In the genomic region with DNA sequence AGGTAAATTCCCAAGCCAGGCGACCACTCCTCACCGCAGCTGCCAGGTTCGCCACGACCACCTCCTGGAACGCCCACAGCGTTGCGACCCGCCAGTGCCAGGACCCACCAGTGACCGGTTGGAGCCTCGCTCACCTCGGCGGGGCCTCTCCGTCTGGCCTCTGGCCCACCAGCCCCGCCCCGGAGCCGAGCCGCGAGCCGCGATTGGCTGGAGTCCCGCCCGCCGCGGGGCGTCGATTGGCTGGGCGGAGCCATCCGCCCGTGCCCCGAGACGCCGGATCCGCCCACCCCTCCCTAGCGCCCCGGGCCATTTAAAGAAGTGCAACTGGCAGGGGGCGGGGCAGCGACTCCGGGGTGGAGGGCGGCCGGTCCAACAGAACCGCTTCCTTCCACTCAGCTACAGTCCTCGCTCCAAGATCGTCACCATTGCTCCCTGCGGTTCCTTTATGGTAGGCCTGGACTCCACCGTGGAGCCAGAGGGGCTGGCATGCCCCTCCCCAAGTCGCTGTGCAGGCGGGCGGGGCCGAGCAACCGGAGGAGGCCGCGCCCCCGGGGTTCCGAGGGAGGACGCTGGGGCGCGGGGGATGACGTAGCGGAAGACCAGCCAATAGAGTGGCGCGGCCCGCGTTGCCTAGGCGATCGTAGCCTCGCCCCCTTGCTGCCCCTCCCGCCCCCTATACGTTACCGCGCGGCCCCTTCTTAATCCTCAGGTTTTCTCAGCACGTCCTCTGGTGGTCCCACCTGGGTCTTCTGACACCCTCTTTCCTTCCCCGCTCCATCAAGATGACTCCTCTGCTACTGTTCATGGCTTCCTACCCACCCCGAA, we compare ENCODE assay signal across 1 cellular context.
TF ChIP-seq lines count a peak whose summit lies in the region.

A gene with protein sequence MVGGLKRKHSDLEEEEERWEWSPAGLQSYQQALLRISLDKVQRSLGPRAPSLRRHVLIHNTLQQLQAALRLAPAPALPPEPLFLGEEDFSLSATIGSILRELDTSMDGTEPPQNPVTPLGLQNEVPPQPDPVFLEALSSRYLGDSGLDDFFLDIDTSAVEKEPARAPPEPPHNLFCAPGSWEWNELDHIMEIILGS (minus strand): TSS at position 155 of the 825 bp plus-strand sequence. CDS start 2,255 bp downstream, outside the sequence.

TF ChIP-seq in GM12878, 131 proteins besides CTCF, POLR2A, EP300 and RAD21 (continued from another document):
- TF ChIP-seq GABPA (IDR thresholded peaks at IDR 0.05; ENCODE audit: low read depth) (no peak), ATF7 (IDR thresholded peaks at IDR 0.05; ENCODE audit: low read depth) (peak; percentile 67), FOS (IDR thresholded peaks at IDR 0.05; ENCODE audit: borderline replicate concordance, extremely low read depth, insufficient read length) (no peak), IKZF2 (IDR thresholded peaks at IDR 0.05) (peak; percentile 17 to 25; a peak in 1 of 4 replicates), TCF3 (IDR thresholded peaks at IDR 0.05; ENCODE audit: borderline replicate concordance, insufficient read depth, low read depth, low read length) (no peak), SREBF2 (IDR thresholded peaks at IDR 0.05; ENCODE audit: low read length) (no peak), ZNF217 (IDR thresholded peaks at IDR 0.05) (no peak), CBFB (IDR thresholded peaks at IDR 0.05; ENCODE audit: low read depth) (no peak), SMARCA5 (IDR thresholded peaks at IDR 0.05) (0 out of 2 replicates have a peak, but pooled peaks have one; percentile 43), RUNX3 (IDR thresholded peaks at IDR 0.05; ENCODE audit: low read length) (peak; percentile 29; the same call in 1 of the 2 replicates), BACH1 (IDR thresholded peaks at IDR 0.05; ENCODE audit: borderline replicate concordance) (peak; percentile 40; the same call in 1 of the 2 replicates), SRF (IDR thresholded peaks at IDR 0.05; ENCODE audit: low read depth in 2 of 2, low read length in 2 of 2) (peak; percentile 60 to 86), NFYA (IDR thresholded peaks at IDR 0.05; ENCODE audit: borderline replicate concordance, low read depth, low read length) (no peak), RAD51 (IDR thresholded peaks at IDR 0.05) (no peak), POLR2AphosphoS2 (IDR thresholded peaks at IDR 0.05; ENCODE audit: low read depth, low read length) (peak; percentile 42; the same call in 1 of the 2 replicates), RELA (IDR thresholded peaks at IDR 0.05; ENCODE audit: borderline replicate concordance, partially characterized antibody) (peak; percentile 71), YBX1 (IDR thresholded peaks at IDR 0.05) (no peak), NR2F1 (conservative IDR thresholded peaks at IDR 0.05) (peak; percentile 69), SP1 (IDR thresholded peaks at IDR 0.05; ENCODE audit: low read depth, low read length) (peak; percentile 78)
- TF ChIP-seq, protein P1, sequence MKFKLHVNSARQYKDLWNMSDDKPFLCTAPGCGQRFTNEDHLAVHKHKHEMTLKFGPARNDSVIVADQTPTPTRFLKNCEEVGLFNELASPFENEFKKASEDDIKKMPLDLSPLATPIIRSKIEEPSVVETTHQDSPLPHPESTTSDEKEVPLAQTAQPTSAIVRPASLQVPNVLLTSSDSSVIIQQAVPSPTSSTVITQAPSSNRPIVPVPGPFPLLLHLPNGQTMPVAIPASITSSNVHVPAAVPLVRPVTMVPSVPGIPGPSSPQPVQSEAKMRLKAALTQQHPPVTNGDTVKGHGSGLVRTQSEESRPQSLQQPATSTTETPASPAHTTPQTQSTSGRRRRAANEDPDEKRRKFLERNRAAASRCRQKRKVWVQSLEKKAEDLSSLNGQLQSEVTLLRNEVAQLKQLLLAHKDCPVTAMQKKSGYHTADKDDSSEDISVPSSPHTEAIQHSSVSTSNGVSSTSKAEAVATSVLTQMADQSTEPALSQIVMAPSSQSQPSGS (IDR thresholded peaks at IDR 0.05; ENCODE audit: low read length) = no peak
- TF ChIP-seq, protein P2, sequence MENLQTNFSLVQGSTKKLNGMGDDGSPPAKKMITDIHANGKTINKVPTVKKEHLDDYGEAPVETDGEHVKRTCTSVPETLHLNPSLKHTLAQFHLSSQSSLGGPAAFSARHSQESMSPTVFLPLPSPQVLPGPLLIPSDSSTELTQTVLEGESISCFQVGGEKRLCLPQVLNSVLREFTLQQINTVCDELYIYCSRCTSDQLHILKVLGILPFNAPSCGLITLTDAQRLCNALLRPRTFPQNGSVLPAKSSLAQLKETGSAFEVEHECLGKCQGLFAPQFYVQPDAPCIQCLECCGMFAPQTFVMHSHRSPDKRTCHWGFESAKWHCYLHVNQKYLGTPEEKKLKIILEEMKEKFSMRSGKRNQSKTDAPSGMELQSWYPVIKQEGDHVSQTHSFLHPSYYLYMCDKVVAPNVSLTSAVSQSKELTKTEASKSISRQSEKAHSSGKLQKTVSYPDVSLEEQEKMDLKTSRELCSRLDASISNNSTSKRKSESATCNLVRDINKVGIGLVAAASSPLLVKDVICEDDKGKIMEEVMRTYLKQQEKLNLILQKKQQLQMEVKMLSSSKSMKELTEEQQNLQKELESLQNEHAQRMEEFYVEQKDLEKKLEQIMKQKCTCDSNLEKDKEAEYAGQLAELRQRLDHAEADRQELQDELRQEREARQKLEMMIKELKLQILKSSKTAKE (IDR thresholded peaks at IDR 0.05; ENCODE audit: low read depth, poor library complexity, severe bottlenecking) = no peak
- TF ChIP-seq, protein P3, sequence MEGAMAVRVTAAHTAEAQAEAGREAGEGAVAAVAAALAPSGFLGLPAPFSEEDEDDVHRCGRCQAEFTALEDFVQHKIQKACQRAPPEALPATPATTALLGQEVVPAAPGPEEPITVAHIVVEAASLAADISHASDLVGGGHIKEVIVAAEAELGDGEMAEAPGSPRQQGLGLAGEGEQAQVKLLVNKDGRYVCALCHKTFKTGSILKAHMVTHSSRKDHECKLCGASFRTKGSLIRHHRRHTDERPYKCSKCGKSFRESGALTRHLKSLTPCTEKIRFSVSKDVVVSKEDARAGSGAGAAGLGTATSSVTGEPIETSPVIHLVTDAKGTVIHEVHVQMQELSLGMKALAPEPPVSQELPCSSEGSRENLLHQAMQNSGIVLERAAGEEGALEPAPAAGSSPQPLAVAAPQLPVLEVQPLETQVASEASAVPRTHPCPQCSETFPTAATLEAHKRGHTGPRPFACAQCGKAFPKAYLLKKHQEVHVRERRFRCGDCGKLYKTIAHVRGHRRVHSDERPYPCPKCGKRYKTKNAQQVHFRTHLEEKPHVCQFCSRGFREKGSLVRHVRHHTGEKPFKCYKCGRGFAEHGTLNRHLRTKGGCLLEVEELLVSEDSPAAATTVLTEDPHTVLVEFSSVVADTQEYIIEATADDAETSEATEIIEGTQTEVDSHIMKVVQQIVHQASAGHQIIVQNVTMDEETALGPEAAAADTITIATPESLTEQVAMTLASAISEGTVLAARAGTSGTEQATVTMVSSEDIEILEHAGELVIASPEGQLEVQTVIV (IDR thresholded peaks at IDR 0.05; ENCODE audit: borderline replicate concordance, partially characterized antibody) = no peak
- TF ChIP-seq, protein P4, sequence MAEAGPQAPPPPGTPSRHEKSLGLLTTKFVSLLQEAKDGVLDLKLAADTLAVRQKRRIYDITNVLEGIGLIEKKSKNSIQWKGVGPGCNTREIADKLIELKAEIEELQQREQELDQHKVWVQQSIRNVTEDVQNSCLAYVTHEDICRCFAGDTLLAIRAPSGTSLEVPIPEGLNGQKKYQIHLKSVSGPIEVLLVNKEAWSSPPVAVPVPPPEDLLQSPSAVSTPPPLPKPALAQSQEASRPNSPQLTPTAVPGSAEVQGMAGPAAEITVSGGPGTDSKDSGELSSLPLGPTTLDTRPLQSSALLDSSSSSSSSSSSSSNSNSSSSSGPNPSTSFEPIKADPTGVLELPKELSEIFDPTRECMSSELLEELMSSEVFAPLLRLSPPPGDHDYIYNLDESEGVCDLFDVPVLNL (IDR thresholded peaks at IDR 0.05; ENCODE audit: low read depth, low read length) = peak; percentile 65; the same call in 1 of the 2 replicates
- TF ChIP-seq, protein P5, sequence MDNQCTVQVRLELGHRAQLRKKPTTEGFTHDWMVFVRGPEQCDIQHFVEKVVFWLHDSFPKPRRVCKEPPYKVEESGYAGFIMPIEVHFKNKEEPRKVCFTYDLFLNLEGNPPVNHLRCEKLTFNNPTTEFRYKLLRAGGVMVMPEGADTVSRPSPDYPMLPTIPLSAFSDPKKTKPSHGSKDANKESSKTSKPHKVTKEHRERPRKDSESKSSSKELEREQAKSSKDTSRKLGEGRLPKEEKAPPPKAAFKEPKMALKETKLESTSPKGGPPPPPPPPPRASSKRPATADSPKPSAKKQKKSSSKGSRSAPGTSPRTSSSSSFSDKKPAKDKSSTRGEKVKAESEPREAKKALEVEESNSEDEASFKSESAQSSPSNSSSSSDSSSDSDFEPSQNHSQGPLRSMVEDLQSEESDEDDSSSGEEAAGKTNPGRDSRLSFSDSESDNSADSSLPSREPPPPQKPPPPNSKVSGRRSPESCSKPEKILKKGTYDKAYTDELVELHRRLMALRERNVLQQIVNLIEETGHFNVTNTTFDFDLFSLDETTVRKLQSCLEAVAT (IDR thresholded peaks at IDR 0.05) = no peak
